ENCODE assay signal across 1 cellular context in genomic region chr5:111551569-111552275, GRCh38.
TF ChIP-seq lines count a peak whose summit lies in the region.

No MANE protein-coding gene starts in this region.

TF ChIP-seq in HepG2, 621 proteins besides CTCF, POLR2A, EP300 and RAD21:
- TF ChIP-seq IRF9 (CRISPR knock-in tag; IDR thresholded peaks at IDR 0.05; ENCODE audit: borderline replicate concordance) (no peak), SKIL (CRISPR knock-in tag; IDR thresholded peaks at IDR 0.05; ENCODE audit: borderline replicate concordance) (no peak), KAT2B (IDR thresholded peaks at IDR 0.05; ENCODE audit: borderline replicate concordance, low read depth, low read length) (no peak), HES4 (CRISPR knock-in tag; IDR thresholded peaks at IDR 0.05; ENCODE audit: borderline replicate concordance) (no peak), ZNF660 (CRISPR knock-in tag; IDR thresholded peaks at IDR 0.05; ENCODE audit: borderline replicate concordance, low read depth) (no peak), ZNF816 (CRISPR knock-in tag; IDR thresholded peaks at IDR 0.05; ENCODE audit: borderline replicate concordance) (no peak), CHD4 (IDR thresholded peaks at IDR 0.05; ENCODE audit: borderline replicate concordance, low read length) (no peak), PCBP2 (optimal IDR thresholded peaks at IDR 0.05; ENCODE audit: low read depth, low read length, poor library complexity, severe bottlenecking) (no peak), ZNF362 (CRISPR knock-in tag; IDR thresholded peaks at IDR 0.05; ENCODE audit: borderline replicate concordance) (no peak)
